In genomic region chr3:17057316-17057715, GRCh38 we compare ENCODE assay signal across 22 cellular contexts.
DNase-seq lines count a peak whose midpoint lies in the region; ATAC-seq and TF ChIP-seq lines count a peak whose summit lies in the region.
"Had no signal": no experiment of that assay in that cellular context is flagged by ENCODE, and none has a peak within 500 bp of the region (broad histone marks: within the 10 kb centered on the region; RNA-seq: fewer than 3 reads in every experiment).

No MANE protein-coding gene starts in this region.

- no peak overlapping the region for H3K4me3 ChIP-seq in transverse colon
- H3K4me3 ChIP-seq: lung had no signal

- no peaks in the 10 kb centered on the region for H3K27me3 ChIP-seq in transverse colon

- no peak overlapping the region for H3K4me3 Mint-ChIP-seq in stimulated activated naive B cell treated with anti-CD40 and anti-IgM and Interleukin-4, amounts not matched to agents 10 μg/mL and 1 μg/mL and 100 μg/mL, for 72 hours
- H3K4me3 Mint-ChIP-seq: naive B cell; T-helper 1 cell treated with Interleukin-12 subunit alpha and Interleukin-12 subunit beta and Interleukin-4 antibody, amounts not matched to agents 30 μg/mL and 1 μg/mL, for 36 hours; WTC11 had no signal

- TF ChIP-seq EP300 in transverse colon (IDR thresholded peaks at IDR 0.05; ENCODE audit: low read depth), result no peak

- no peak for ATAC-seq in activated CD4-positive, CD25-positive, alpha-beta regulatory T cell treated with anti-CD3 and anti-CD28 coated beads, Interleukin-2, amount 50 U/mL, for 24 hours
- ATAC-seq in stimulated activated naive B cell treated with anti-CD40 and anti-IgM and Interleukin-4, amounts not matched to agents 10 μg/mL and 1 μg/mL and 100 μg/mL, for 72 hours (replicated peaks), result no peak
- ATAC-seq: WTC11 had no signal

- intact Hi-C loops in transverse colon (cut with DNase I; ENCODE audit: low total_unique reads), result no loop called here

- DNase-seq in AG08395 (ENCODE audit: low spot score) (peak; percentile 79), GM03348 (ENCODE audit: low spot score) (peak; percentile 54), NCI-H748 (lab: John Stamatoyannopoulos, UW; ENCODE audit: unreplicated experiment) (peak; percentile 50), erythroblast (lab: John Stamatoyannopoulos, UW) (peak; percentile 11 to 17), transverse colon (no peak), COLO829 (ENCODE audit: low spot score) (no peak)
- no peak for DNase-seq in stimulated activated naive B cell treated with anti-CD40 and anti-IgM and Interleukin-4, amounts not matched to agents 10 μg/mL and 1 μg/mL and 100 μg/mL, for 72 hours
- DNase-seq: activated gamma-delta T cell treated with Interleukin-2 at 50 U/mL for 16 hours; aorta; Calu3; cortex of kidney; glutamatergic neuron; naive B cell; NCI-H1105 treated with DMSO at 0.1 percent for 48 hours; Right ventricle myocardium superior; stimulated activated CD4-positive, alpha-beta T cell treated with anti-CD3 and anti-CD28 coated beads, Interleukin-2, amount 100 ng/mL, for 48 hours had no signal

- H3K36me3 Mint-ChIP-seq in stimulated activated naive B cell treated with anti-CD40 and anti-IgM and Interleukin-4, amounts not matched to agents 10 μg/mL and 1 μg/mL and 100 μg/mL, for 72 hours, result peaks cover 36 to 56% of the 10 kb centered on the region in 2 donors

- H3K27me3 Mint-ChIP-seq in stimulated activated naive B cell treated with anti-CD40 and anti-IgM and Interleukin-4, amounts not matched to agents 10 μg/mL and 1 μg/mL and 100 μg/mL, for 72 hours, result no peaks in the 10 kb centered on the region
- H3K27me3 Mint-ChIP-seq: naive B cell had no signal

- H3K27ac Mint-ChIP-seq in stimulated activated naive B cell treated with anti-CD40 and anti-IgM and Interleukin-4, amounts not matched to agents 10 μg/mL and 1 μg/mL and 100 μg/mL, for 72 hours, result no peak overlapping the region
- H3K27ac Mint-ChIP-seq: T-helper 1 cell treated with Interleukin-12 subunit alpha and Interleukin-12 subunit beta and Interleukin-4 antibody, amounts not matched to agents 30 μg/mL and 1 μg/mL, for 36 hours; WTC11 had no signal

- H3K9me3 ChIP-seq in transverse colon, result no peaks in the 10 kb centered on the region

- no peaks in the 10 kb centered on the region for H3K36me3 ChIP-seq in transverse colon

- peaks cover 3 to 6% of the 10 kb centered on the region in 2 donors for H3K9me3 Mint-ChIP-seq in stimulated activated naive B cell treated with anti-CD40 and anti-IgM and Interleukin-4, amounts not matched to agents 10 μg/mL and 1 μg/mL and 100 μg/mL, for 72 hours
- H3K9me3 Mint-ChIP-seq: naive B cell had no signal

- 80 to 88% methylated on average over 1 to 4 of the region's 4 CpGs for WGBS in transverse colon (ENCODE audit: low coverage in 1 of 2), 2 donors

- TF ChIP-seq POLR2A in erythroblast (IDR thresholded peaks at IDR 0.05; ENCODE audit: low read length), result no peak
- TF ChIP-seq POLR2A in transverse colon (IDR thresholded peaks at IDR 0.05), result no peak

- H3K4me1 ChIP-seq in transverse colon, result no peaks in the 10 kb centered on the region

- H3K27ac ChIP-seq in transverse colon, result no peak overlapping the region
- H3K27ac ChIP-seq: epithelial cell of prostate, HL-60 had no signal

- H3K4me1 Mint-ChIP-seq in stimulated activated naive B cell treated with anti-CD40 and anti-IgM and Interleukin-4, amounts not matched to agents 10 μg/mL and 1 μg/mL and 100 μg/mL, for 72 hours, result peaks cover 16 to 23% of the 10 kb centered on the region in 2 donors

- TF ChIP-seq CTCF in transverse colon (IDR thresholded peaks at IDR 0.05), result no peak

- in situ Hi-C loops in transverse colon (cut with MboI; ENCODE audit: low pct_ligation_motif_present in 1 of 4, low pct_unique_long_range_greater_than_20kb in 1 of 4, low sequenced_read_pairs in 3 of 4), result no loop called here

Comparison
In these comparisons a context has a peak if more than half of its experiments do, and no peak if none do; other contexts are left out.
1. DNase-seq: peak in AG08395 (single experiment), GM03348 (single experiment), NCI-H748 (single experiment) and erythroblast (2 of 2); none in transverse colon (single experiment), stimulated activated naive B cell treated with anti-CD40 and anti-IgM and Interleukin-4, amounts not matched to agents 10 μg/mL and 1 μg/mL and 100 μg/mL, for 72 hours (single experiment) and COLO829 (single experiment).